ENCODE assay signal across 14 cellular contexts in the genomic region with DNA sequence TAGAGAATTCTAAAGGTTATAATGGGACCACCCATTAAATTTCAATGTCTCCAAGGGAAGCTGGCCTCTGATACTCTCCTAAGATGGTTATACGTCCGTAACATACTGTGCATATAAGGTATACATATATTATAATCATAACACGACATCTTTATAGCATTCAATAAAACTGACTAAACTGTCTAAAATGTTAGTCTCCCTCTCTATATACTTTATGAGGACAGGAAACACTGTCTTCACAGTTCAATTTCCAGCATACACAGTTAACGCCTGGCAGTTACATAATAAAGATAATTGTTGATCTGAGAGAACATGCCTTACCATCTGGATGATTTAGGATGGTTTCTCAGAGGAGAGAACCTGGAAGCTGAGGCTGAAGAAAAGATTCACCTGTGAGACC. TPM values are rescaled to one million over a fixed set of nuclear protein-coding genes. Genes with fewer than 3 reads are reported as not detected.
A peak's percentile ranks its signal among the peaks of the same experiment; 100 is the strongest.
DNase-seq lines count a peak whose midpoint lies in the region; ATAC-seq and TF ChIP-seq lines count a peak whose summit lies in the region.
"Had no signal": no experiment of that assay in that cellular context is flagged by ENCODE, and none has a peak within 500 bp of the region (broad histone marks: within the 10 kb centered on the region; RNA-seq: fewer than 3 reads in every experiment).

No MANE protein-coding gene starts in this region.

- no peak for DNase-seq in stimulated activated naive CD8-positive, alpha-beta T cell treated with anti-CD3 and anti-CD28 coated beads, Interleukin-15, Interleukin-2, amounts not matched to agents 100 U/mL and 50 U/mL, for 24 hours
- DNase-seq in T-cell (no peak), mucosa of descending colon (no peak), right lobe of liver (no peak), foreskin fibroblast (no peak)
- DNase-seq: central memory CD4-positive, alpha-beta T cell; effector memory CD4-positive, alpha-beta T cell; MM.1S; NCI-H187 treated with DMSO at 0.1 percent for 48 hours had no signal

- H3K9me3 ChIP-seq in mucosa of descending colon: no peaks in the 10 kb centered on the region
- H3K9me3 ChIP-seq in right lobe of liver: no peaks in the 10 kb centered on the region
- H3K9me3 ChIP-seq: suprapubic skin had no signal

- intact Hi-C loops in mucosa of descending colon (cut with DNase I, micrococcal nuclease) (no loop called here), right lobe of liver (cut with DNase I) (no loop called here)

- TF ChIP-seq POLR2A in right lobe of liver (IDR thresholded peaks at IDR 0.05): no peak

- H3K27ac ChIP-seq in right lobe of liver: no peak overlapping the region
- H3K27ac ChIP-seq: suprapubic skin had no signal

- H3K9me3 Mint-ChIP-seq in stimulated activated naive CD8-positive, alpha-beta T cell treated with anti-CD3 and anti-CD28 coated beads, Interleukin-15, Interleukin-2, amounts not matched to agents 100 ng/mL and 50 ng/mL, for 24 hours: no peaks in the 10 kb centered on the region
- peaks cover 0 to 3% (median 0%) of the 10 kb centered on the region in 3 donors for H3K9me3 Mint-ChIP-seq in T-cell

- no peak overlapping the region for H3K4me3 ChIP-seq in mucosa of descending colon
- H3K4me3 ChIP-seq in right lobe of liver: no peak overlapping the region
- no peak overlapping the region for H3K4me3 ChIP-seq in foreskin fibroblast (ENCODE audit: low read depth in 1 of 2, low read length in 2 of 2)
- H3K4me3 ChIP-seq: lung had no signal

- peak overlapping the region; percentile 92 for H3K4me3 Mint-ChIP-seq in stimulated activated naive CD8-positive, alpha-beta T cell treated with anti-CD3 and anti-CD28 coated beads, Interleukin-15, Interleukin-2, amounts not matched to agents 100 ng/mL and 50 ng/mL, for 24 hours
- H3K4me3 Mint-ChIP-seq in T-cell: peak overlapping the region in 2 of 3 donors; percentile 91 to 94

- POLR2A ChIA-PET in T-cell (lab: Charles Lee): no interaction called here

- no peaks in the 10 kb centered on the region for H3K27me3 ChIP-seq in right lobe of liver
- H3K27me3 ChIP-seq: suprapubic skin had no signal

- H3K27ac Mint-ChIP-seq in stimulated activated naive CD8-positive, alpha-beta T cell treated with anti-CD3 and anti-CD28 coated beads, Interleukin-15, Interleukin-2, amounts not matched to agents 100 ng/mL and 50 ng/mL, for 24 hours: no peak overlapping the region
- H3K27ac Mint-ChIP-seq in T-cell: no peak overlapping the region
- H3K27ac Mint-ChIP-seq: WTC11 had no signal

- no peaks in the 10 kb centered on the region for H3K36me3 ChIP-seq in mucosa of descending colon (ENCODE audit: low read depth)
- peaks cover 0 to 1% (median 0%) of the 10 kb centered on the region in 4 donors for H3K36me3 ChIP-seq in right lobe of liver
- H3K36me3 ChIP-seq: suprapubic skin had no signal

- peaks cover 21% of the 10 kb centered on the region for H3K27me3 Mint-ChIP-seq in stimulated activated naive CD8-positive, alpha-beta T cell treated with anti-CD3 and anti-CD28 coated beads, Interleukin-15, Interleukin-2, amounts not matched to agents 100 ng/mL and 50 ng/mL, for 24 hours
- peaks cover 19 to 32% of the 10 kb centered on the region in 2 donors for H3K27me3 Mint-ChIP-seq in T-cell

- ATAC-seq in stimulated activated naive CD8-positive, alpha-beta T cell treated with anti-CD3 and anti-CD28 coated beads, Interleukin-15, Interleukin-2, amounts not matched to agents 100 U/mL and 50 U/mL, for 24 hours: no peak
- ATAC-seq in T-cell (replicated peaks in 1 of 4): no peak
- ATAC-seq in mucosa of descending colon: peak; percentile 74
- ATAC-seq in right lobe of liver: no peak
- ATAC-seq in HG03432 (IDR thresholded peaks at IDR 0.05; ENCODE audit: unreplicated experiment): no peak
- ATAC-seq: WTC11 had no signal

- peaks cover 17% of the 10 kb centered on the region for H3K4me1 ChIP-seq in mucosa of descending colon (ENCODE audit: low read depth)
- H3K4me1 ChIP-seq in right lobe of liver: peaks cover 0 to 21% (median 6%) of the 10 kb centered on the region in 4 donors

- no peak for TF ChIP-seq CTCF in mucosa of descending colon (IDR thresholded peaks at IDR 0.05)
- no peak for TF ChIP-seq CTCF in right lobe of liver (IDR thresholded peaks at IDR 0.05)
- no peak for TF ChIP-seq CTCF in foreskin fibroblast (IDR thresholded peaks at IDR 0.05; ENCODE audit: low read depth, low read length)

- peaks cover under 1% of the 10 kb centered on the region for H3K36me3 Mint-ChIP-seq in stimulated activated naive CD8-positive, alpha-beta T cell treated with anti-CD3 and anti-CD28 coated beads, Interleukin-15, Interleukin-2, amounts not matched to agents 100 ng/mL and 50 ng/mL, for 24 hours (ENCODE audit: low read depth)
- H3K36me3 Mint-ChIP-seq in T-cell: peaks cover 8% of the 10 kb centered on the region

- 76% methylated on average over 4 of the region's 4 CpGs for WGBS in right lobe of liver (ENCODE audit: insufficient coverage, low coverage, low lambda C conversion rate, missing lambda C conversion rate)

- H3K4me1 Mint-ChIP-seq in stimulated activated naive CD8-positive, alpha-beta T cell treated with anti-CD3 and anti-CD28 coated beads, Interleukin-15, Interleukin-2, amounts not matched to agents 100 ng/mL and 50 ng/mL, for 24 hours (ENCODE audit: low read depth): peaks cover 33% of the 10 kb centered on the region
- H3K4me1 Mint-ChIP-seq in T-cell: peaks cover 31 to 34% (median 31%) of the 10 kb centered on the region in 3 donors

- CTCF ChIA-PET in T-cell (lab: Charles Lee): interaction anchor here in 1 of 2 donors (1.8 kb wide), 1 partner anchor 22 kb away, joined by 5 read pairs; no protein-coding TSS in a partner anchor

RNA-seq across cellular contexts. Expression of gene ORC5, which starts 1.2 kb away (rescaled TPM):
- total RNA-seq in T-cell (10 to 100 TPM; 10.4 to 26.9 (median 25.3) TPM), mucosa of descending colon (10 to 100 TPM; 14.9 to 17.6 (median 15.5) TPM), right lobe of liver (10 to 100 TPM in 5 of 6 experiments, 1 to 10 TPM in 1; 6.7 to 16.6 (median 12.4) TPM)
